Comparison of ENCODE assay signal across 8 cellular contexts in genomic region chr22:39253427-39254070, GRCh38. TPM values are rescaled to one million over a fixed set of nuclear protein-coding genes. Genes with fewer than 3 reads are reported as not detected.
DNase-seq lines count a peak whose midpoint lies in the region; ATAC-seq and TF ChIP-seq lines count a peak whose summit lies in the region.

No MANE protein-coding gene starts in this region.

- ATAC-seq in GM19328 (IDR thresholded peaks at IDR 0.05; ENCODE audit: unreplicated experiment): no peak

- H3K9me3 ChIP-seq in SJSA1 (replicated peaks): no peaks in the 10 kb centered on the region

- no peaks in the 10 kb centered on the region for H3K36me3 Mint-ChIP-seq in activated T-helper 2 cell treated with anti-CD3 and anti-CD28 coated beads, Interferon-gamma antibody, Interleukin-2, Interleukin-4, amounts not matched to agents 10 μg/mL and 5 μg/mL and 100 μg/mL, durations not matched to agents 14 hours and 24 hours and 36 hours (ENCODE audit: low read depth)
- H3K36me3 Mint-ChIP-seq in osteocyte (ENCODE audit: unreplicated experiment): no peaks in the 10 kb centered on the region

- intact Hi-C loops in dorsolateral prefrontal cortex (cut with DNase I): no loop called here
- intact Hi-C loops in activated T-helper 2 cell treated with anti-CD3 and anti-CD28 coated beads, Interferon-gamma antibody, Interleukin-2, Interleukin-4, amounts not matched to agents 10 μg/mL and 5 μg/mL and 100 μg/mL, durations not matched to agents 14 hours and 24 hours and 36 hours (cut with micrococcal nuclease): loop anchor here (1.0 kb wide), 2 partner anchors 8 to 13 kb away; no protein-coding TSS in a partner anchor

- peaks cover 52% of the 10 kb centered on the region for H3K4me1 ChIP-seq in SJSA1 (replicated peaks)

- no peaks in the 10 kb centered on the region for H3K9me3 Mint-ChIP-seq in activated T-helper 2 cell treated with anti-CD3 and anti-CD28 coated beads, Interferon-gamma antibody, Interleukin-2, Interleukin-4, amounts not matched to agents 10 μg/mL and 5 μg/mL and 100 μg/mL, durations not matched to agents 14 hours and 24 hours and 36 hours
- H3K9me3 Mint-ChIP-seq in osteocyte (ENCODE audit: unreplicated experiment): no peaks in the 10 kb centered on the region

- TF ChIP-seq CTCF in GM13977 (IDR thresholded peaks at IDR 0.05; ENCODE audit: extremely low read depth, insufficient read depth, missing control alignments) (no peak), dorsolateral prefrontal cortex (IDR thresholded peaks at IDR 0.05 in 54 of 56, conservative IDR thresholded peaks at IDR 0.05 in 2 of 56; ENCODE audit: low read depth in 1 of 56, partially characterized antibody in 56 of 56) (no peak), osteocyte (IDR thresholded peaks at IDR 0.05) (no peak)

- no peak overlapping the region for H3K4me3 ChIP-seq in SJSA1
- H3K4me3 ChIP-seq in dorsolateral prefrontal cortex: peak overlapping the region in 6 of 59 donors; percentile 5 to 38 (median 10)

- H3K27ac Mint-ChIP-seq in activated T-helper 2 cell treated with anti-CD3 and anti-CD28 coated beads, Interferon-gamma antibody, Interleukin-2, Interleukin-4, amounts not matched to agents 10 μg/mL and 5 μg/mL and 100 μg/mL, durations not matched to agents 14 hours and 24 hours and 36 hours: no peak overlapping the region
- no peak overlapping the region for H3K27ac Mint-ChIP-seq in osteocyte (ENCODE audit: unreplicated experiment)

- DNase-seq in ACHN (peak; percentile 83), GM13977 (ENCODE audit: low spot score) (peak; percentile 72), SJSA1 (ENCODE audit: low read depth in 1 of 2, low spot score in 2 of 2) (peak; percentile 83 to 88), dorsolateral prefrontal cortex (peak in 9 of 10 donors; percentile 33 to 80 (median 66)), mucosa of gallbladder (ENCODE audit: low spot score) (peak; percentile 72), osteocyte (ENCODE audit: extremely low spot score, unreplicated experiment) (no peak)
- DNase-seq in activated T-helper 2 cell treated with anti-CD3 and anti-CD28 coated beads, Interferon-gamma antibody, Interleukin-2, Interleukin-4, amounts not matched to agents 10 μg/mL and 5 μg/mL and 100 μg/mL, durations not matched to agents 14 hours and 24 hours and 36 hours (ENCODE audit: low spot score): no peak

- in situ Hi-C loops in ACHN (cut with HindIII; ENCODE audit: low pct_ligation_motif_present, low pct_unique_long_range_greater_than_20kb, low sequenced_read_pairs) (no loop called here), GM13977 (cut with MboI; ENCODE audit: low pct_unique_long_range_greater_than_20kb, low sequenced_read_pairs, unreplicated experiment) (no loop called here)

- peaks cover 23% of the 10 kb centered on the region for H3K4me1 Mint-ChIP-seq in activated T-helper 2 cell treated with anti-CD3 and anti-CD28 coated beads, Interferon-gamma antibody, Interleukin-2, Interleukin-4, amounts not matched to agents 10 μg/mL and 5 μg/mL and 100 μg/mL, durations not matched to agents 14 hours and 24 hours and 36 hours (ENCODE audit: low read depth)
- H3K4me1 Mint-ChIP-seq in osteocyte (ENCODE audit: unreplicated experiment): peaks cover 30% of the 10 kb centered on the region

- H3K27ac ChIP-seq in SJSA1 (peak overlapping the region; percentile 98), dorsolateral prefrontal cortex (peak overlapping the region in 58 of 59 donors; percentile 38 to 94 (median 80))

- no peaks in the 10 kb centered on the region for H3K27me3 ChIP-seq in SJSA1 (replicated peaks)
- peaks cover 0 to 4% (median 0%) of the 10 kb centered on the region in 45 donors for H3K27me3 ChIP-seq in dorsolateral prefrontal cortex

- H3K36me3 ChIP-seq in SJSA1: no peaks in the 10 kb centered on the region

- no peak overlapping the region for H3K4me3 Mint-ChIP-seq in activated T-helper 2 cell treated with anti-CD3 and anti-CD28 coated beads, Interferon-gamma antibody, Interleukin-2, Interleukin-4, amounts not matched to agents 10 μg/mL and 5 μg/mL and 100 μg/mL, durations not matched to agents 14 hours and 24 hours and 36 hours (ENCODE audit: low read depth)
- no peak overlapping the region for H3K4me3 Mint-ChIP-seq in osteocyte (ENCODE audit: unreplicated experiment)

- H3K27me3 Mint-ChIP-seq in activated T-helper 2 cell treated with anti-CD3 and anti-CD28 coated beads, Interferon-gamma antibody, Interleukin-2, Interleukin-4, amounts not matched to agents 10 μg/mL and 5 μg/mL and 100 μg/mL, durations not matched to agents 14 hours and 24 hours and 36 hours (ENCODE audit: low read depth): peaks cover 12% of the 10 kb centered on the region
- H3K27me3 Mint-ChIP-seq in osteocyte (ENCODE audit: unreplicated experiment): no peaks in the 10 kb centered on the region

RNA-seq across cellular contexts. Expression of gene PDGFB, which starts 8.8 kb away (rescaled TPM):
- 0.13 TPM in 1 of 2 replicates, not detected in the other for total RNA-seq in SJSA1 (2014; rRNA removed; shearing (Covaris generic))
- total RNA-seq in dorsolateral prefrontal cortex (10 to 100 TPM in 111 of 120 experiments, 1 to 10 TPM in 9; 5.1 to 28.8 (median 16.2) TPM), mucosa of gallbladder (14.6 TPM), osteocyte (16.8 and 20.0 TPM in 2 replicates)
- total RNA-seq in activated T-helper 2 cell treated with anti-CD3 and anti-CD28 coated beads, Interferon-gamma antibody, Interleukin-2, Interleukin-4, amounts not matched to agents 10 μg/mL and 5 μg/mL and 100 μg/mL, durations not matched to agents 14 hours and 24 hours and 36 hours: 3.3 and 4.2 TPM in 2 replicates

Comparison
In these comparisons a context has a peak if more than half of its experiments do, and no peak if none do; other contexts are left out.
1. DNase-seq: peak in ACHN (single experiment), GM13977 (single experiment), SJSA1 (2 of 2), dorsolateral prefrontal cortex (9 of 10) and mucosa of gallbladder (single experiment); none in activated T-helper 2 cell treated with anti-CD3 and anti-CD28 coated beads, Interferon-gamma antibody, Interleukin-2, Interleukin-4, amounts not matched to agents 10 μg/mL and 5 μg/mL and 100 μg/mL, durations not matched to agents 14 hours and 24 hours and 36 hours (single experiment) and osteocyte (single experiment).